In genomic region chr3:129415830-129416229, GRCh38 we compare ENCODE assay signal across 23 cellular contexts. TPM values are rescaled to one million over a fixed set of nuclear protein-coding genes. Genes with fewer than 3 reads are reported as not detected.
DNase-seq lines count a peak whose midpoint lies in the region; ATAC-seq and TF ChIP-seq lines count a peak whose summit lies in the region.
"Had no signal": no experiment of that assay in that cellular context is flagged by ENCODE, and none has a peak within 500 bp of the region (broad histone marks: within the 10 kb centered on the region; RNA-seq: fewer than 3 reads in every experiment).

No MANE protein-coding gene starts in this region.

- peaks cover 11% of the 10 kb centered on the region for H3K4me1 Mint-ChIP-seq in endodermal cell
- peaks cover 43% of the 10 kb centered on the region for H3K4me1 Mint-ChIP-seq in nephron
- H3K4me1 Mint-ChIP-seq: CD14-positive monocyte; CD8-positive, alpha-beta memory T cell had no signal

- WGBS in endodermal cell (ENCODE audit: insufficient coverage in 1 of 2, insufficient read length in 1 of 2), 2 experiments, result 88 to 92% methylated on average over 5 to 6 of the region's 6 CpGs

- H3K4me3 ChIP-seq in endodermal cell (ENCODE audit: low read length), result no peak overlapping the region
- H3K4me3 ChIP-seq: BLaER1 treated with 17β-estradiol and CSF1 and Interleukin-3, amounts not matched to agents 10 nM and 100 nM; GM23248 had no signal

- no peaks in the 10 kb centered on the region for H3K9me3 ChIP-seq in endodermal cell (ENCODE audit: control insufficient read depth, low read length)
- H3K9me3 ChIP-seq: BE2C had no signal

- no peaks in the 10 kb centered on the region for H3K27me3 ChIP-seq in endodermal cell (ENCODE audit: control insufficient read depth, insufficient read depth, low read length, poor library complexity, severe bottlenecking)
- H3K27me3 ChIP-seq: BE2C; BLaER1 treated with 17β-estradiol and CSF1 and Interleukin-3, amounts not matched to agents 10 nM and 100 nM had no signal

- H3K27me3 Mint-ChIP-seq in endodermal cell (ENCODE audit: insufficient read depth), result peaks cover 11% of the 10 kb centered on the region
- H3K27me3 Mint-ChIP-seq in nephron (ENCODE audit: low read depth), result no peaks in the 10 kb centered on the region
- H3K27me3 Mint-ChIP-seq: CD4-positive, alpha-beta T cell had no signal

- intact Hi-C loops in cardiac septum (cut with DNase I), result no loop called here
- intact Hi-C loops in Right ventricle myocardium superior (cut with DNase I), result no loop called here

- no peaks in the 10 kb centered on the region for H3K36me3 ChIP-seq in endodermal cell (ENCODE audit: control insufficient read depth, insufficient read depth, low read length)
- H3K36me3 ChIP-seq: BE2C; BLaER1 treated with 17β-estradiol and CSF1 and Interleukin-3, amounts not matched to agents 10 nM and 100 nM had no signal

- no peak overlapping the region for H3K4me3 Mint-ChIP-seq in endodermal cell
- H3K4me3 Mint-ChIP-seq in nephron, result no peak overlapping the region
- H3K4me3 Mint-ChIP-seq: CD14-positive monocyte; CD4-positive, alpha-beta T cell; CD8-positive, alpha-beta memory T cell had no signal

- H3K27ac Mint-ChIP-seq in endodermal cell (no peak overlapping the region), nephron (peak overlapping the region in 2 of 3 experiments; percentile 76 to 86)
- H3K27ac Mint-ChIP-seq: CD14-positive monocyte; CD4-positive, alpha-beta T cell had no signal

- no peaks in the 10 kb centered on the region for H3K4me1 ChIP-seq in endodermal cell (ENCODE audit: control insufficient read depth, insufficient read depth, low read length)
- H3K4me1 ChIP-seq: BE2C had no signal

- H3K9ac ChIP-seq in endodermal cell (ENCODE audit: extremely low read depth, low read length, poor library complexity, severe bottlenecking), result no peak overlapping the region
- H3K9ac ChIP-seq: BLaER1 treated with 17β-estradiol and CSF1 and Interleukin-3, amounts not matched to agents 10 nM and 100 nM; GM23248 had no signal

- no peaks in the 10 kb centered on the region for H3K36me3 Mint-ChIP-seq in endodermal cell (ENCODE audit: low read depth)
- H3K36me3 Mint-ChIP-seq in nephron (ENCODE audit: low read depth), result no peaks in the 10 kb centered on the region
- H3K36me3 Mint-ChIP-seq: CD14-positive monocyte; CD8-positive, alpha-beta memory T cell had no signal

- TF ChIP-seq CTCF in endodermal cell (conservative IDR thresholded peaks at IDR 0.05), result no peak
- no peak for TF ChIP-seq CTCF in nephron (IDR thresholded peaks at IDR 0.05; ENCODE audit: unreplicated experiment in 3 of 3)

- H3K27ac ChIP-seq in endodermal cell (ENCODE audit: low read depth, low read length), result no peak overlapping the region
- H3K27ac ChIP-seq: 22Rv1; BLaER1 treated with 17β-estradiol and CSF1 and Interleukin-3, amounts not matched to agents 10 nM and 100 nM; GM23248 had no signal

- no peak for ATAC-seq in Right ventricle myocardium superior (ENCODE audit: poor library complexity)
- ATAC-seq in GM18870 (IDR thresholded peaks at IDR 0.05; ENCODE audit: unreplicated experiment), result no peak

- H3K9me3 Mint-ChIP-seq in endodermal cell (no peaks in the 10 kb centered on the region), nephron (no peaks in the 10 kb centered on the region)
- H3K9me3 Mint-ChIP-seq: CD4-positive, alpha-beta T cell; CD8-positive, alpha-beta memory T cell had no signal

- DNase-seq in cardiac septum (ENCODE audit: low spot score) (peak; percentile 57), Right ventricle myocardium superior (no peak), endodermal cell (peak; percentile 17), DMS153 (lab: John Stamatoyannopoulos, UW) (no peak)
- DNase-seq in activated CD8-positive, alpha-beta memory T cell treated with anti-CD3 and anti-CD28 coated beads, Interleukin-2, amount 50 U/mL, for 48 hours, result no peak
- DNase-seq: ACHN; AML-193; BE2C; CD4-positive, alpha-beta T cell; CD8-positive, alpha-beta memory T cell; DMS 273 treated with DMSO at 0.1 percent for 48 hours; DMS53; DMS79 treated with DMSO at 0.1 percent for 48 hours; GM23248; H7; HCEC 1CT had no signal

RNA-seq across cellular contexts. Expression of gene EFCAB12, which starts 12.6 kb away (rescaled TPM):
- 0.16 TPM for total RNA-seq in cardiac septum
- not detected for total RNA-seq in Right ventricle myocardium superior
- total RNA-seq in endodermal cell, result under 1 TPM; 0.33 to 0.73 TPM
- 1.4 TPM for polyA plus RNA-seq in endodermal cell (2013, experiment 1 of 2)
- polyA plus RNA-seq in endodermal cell (2013, experiment 2 of 2), result 0.70 TPM
- total RNA-seq: Daoy, G401, GM23248 had no signal
- polyA plus RNA-seq: CD14-positive monocyte, GM23248 had no signal

RNA-seq across cellular contexts. Expression of gene MBD4, which starts 23.9 kb away (rescaled TPM):
- 18.2 TPM for total RNA-seq in cardiac septum
- total RNA-seq in Right ventricle myocardium superior, result 18.7 TPM
- total RNA-seq in endodermal cell, result 10 to 100 TPM; 39.5 to 45.5 TPM
- polyA plus RNA-seq in endodermal cell (2013, experiment 1 of 2), result 44.1 TPM
- polyA plus RNA-seq in endodermal cell (2013, experiment 2 of 2), result 36.1 TPM

RNA-seq across cellular contexts. Expression of gene IFT122, which starts 24.2 kb away (rescaled TPM):
- 11.0 TPM for total RNA-seq in cardiac septum
- 19.3 TPM for total RNA-seq in Right ventricle myocardium superior
- 10 to 100 TPM; 36.0 to 46.6 TPM for total RNA-seq in endodermal cell
- 39.8 TPM for polyA plus RNA-seq in endodermal cell (2013, experiment 1 of 2)
- polyA plus RNA-seq in endodermal cell (2013, experiment 2 of 2), result 44.0 TPM

Comparison
In these comparisons a context has a peak if more than half of its experiments do, and no peak if none do; other contexts are left out.
1. DNase-seq: peak in cardiac septum (single experiment) and endodermal cell (single experiment); none in Right ventricle myocardium superior (single experiment), DMS153 (single experiment) and activated CD8-positive, alpha-beta memory T cell treated with anti-CD3 and anti-CD28 coated beads, Interleukin-2, amount 50 U/mL, for 48 hours (single experiment).